Comparison of ENCODE assay signal across 18 cellular contexts in genomic region chr7:70190266-70190665, GRCh38.
"Had no signal": no experiment of that assay in that cellular context is flagged by ENCODE, and none has a peak within 500 bp of the region (broad histone marks: within the 10 kb centered on the region; RNA-seq: fewer than 3 reads in every experiment).

No MANE protein-coding gene starts in this region.

- H3K4me3 ChIP-seq: SJCRH30 had no signal

- H3K36me3 ChIP-seq: SJCRH30 had no signal

- H3K4me1 ChIP-seq: SJCRH30 had no signal

- H3K4me2 ChIP-seq: KMS-11 had no signal

- H3K27me3 ChIP-seq: SJCRH30 had no signal

- H3K27ac ChIP-seq: KMS-11, RWPE1, SJCRH30 had no signal

- DNase-seq: IMR-90, Kasumi-1, MV-4-11, NCI-H1048, NCI-H1105, NCI-H1436 treated with DMSO at 0.1 percent for 48 hours, NCI-H1694, NCI-H2171 treated with DMSO at 0.1 percent for 48 hours, NCI-H345, NCI-H446 treated with DMSO at 0.1 percent for 48 hours, NCI-H510A treated with DMSO at 0.1 percent for 48 hours, NCI-H526, SHP77 treated with DMSO at 0.1 percent for 48 hours, SJCRH30 had no signal

- H3K9me3 ChIP-seq: SJCRH30 had no signal

- H3K9ac ChIP-seq: KMS-11 had no signal

- ATAC-seq: HepG2, SK-N-SH treated with all-trans-retinoic acid at 6 μM for 48 hours had no signal
